Comparison of ENCODE assay signal across 8 cellular contexts in the genomic region with DNA sequence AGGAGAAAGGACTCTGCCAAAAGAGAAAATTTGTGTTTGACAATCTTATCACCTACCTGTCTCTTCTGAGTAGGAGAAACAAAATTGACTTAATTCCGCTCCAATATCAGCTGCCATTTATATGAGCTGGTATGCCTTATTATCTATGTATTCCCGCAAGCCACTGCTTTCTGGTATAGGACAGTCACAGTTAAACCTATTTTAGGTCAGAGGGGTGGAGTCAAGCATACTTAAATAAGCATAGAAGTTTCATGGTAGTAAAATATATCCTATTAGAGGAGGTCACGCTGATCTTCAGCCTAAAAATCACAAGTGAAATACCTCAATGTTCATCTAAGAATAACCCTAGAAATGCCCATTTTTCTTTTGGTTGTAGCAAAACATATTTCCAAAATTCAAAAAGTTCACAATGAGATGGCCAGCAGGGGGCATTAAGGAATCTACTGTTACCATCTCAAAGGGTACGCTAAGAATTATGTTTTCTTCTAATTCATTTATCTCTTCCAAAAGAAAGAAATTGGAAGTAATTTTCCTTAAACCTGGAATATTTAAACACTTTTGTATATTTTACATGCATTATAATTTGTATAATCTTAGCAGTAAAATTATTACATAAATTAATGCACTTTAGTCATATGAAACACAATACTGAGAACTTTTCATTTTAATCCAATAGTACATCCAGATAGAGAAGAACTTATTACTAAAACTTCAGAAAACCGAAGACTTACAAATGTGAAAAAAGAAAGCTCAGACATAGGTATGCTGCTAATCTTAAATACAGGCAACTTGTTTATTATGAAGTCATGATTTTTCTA. TPM values are rescaled to one million over a fixed set of nuclear protein-coding genes. Genes with fewer than 3 reads are reported as not detected.
DNase-seq lines count a peak whose midpoint lies in the region; ATAC-seq and TF ChIP-seq lines count a peak whose summit lies in the region.

No MANE protein-coding gene starts in this region.

- POLR2A ChIA-PET in CD8-positive, alpha-beta memory T cell (lab: Charles Lee) = interaction anchor here (0.7 to 1.4 kb wide), 3 partner anchors 10 to 412 kb away, joined by 3 to 6 read pairs (median 3); a partner anchor contains a TSS

- CTCF ChIA-PET in CD8-positive, alpha-beta memory T cell (lab: Charles Lee) = interaction anchor here (0.8 to 4.3 kb wide), 20 partner anchors 11 to 413 kb away, joined by 3 to 31 read pairs (median 4); a partner anchor contains a TSS

- H3K27me3 Mint-ChIP-seq in CD8-positive, alpha-beta memory T cell = no peaks in the 10 kb centered on the region

- ATAC-seq in gastroesophageal sphincter (no peak), GM21526 (IDR thresholded peaks at IDR 0.05; ENCODE audit: low FRiP score, unreplicated experiment) (no peak), GM18511 (IDR thresholded peaks at IDR 0.05; ENCODE audit: unreplicated experiment) (no peak)

- H3K36me3 ChIP-seq in CD8-positive, alpha-beta memory T cell (ENCODE audit: insufficient read depth, low read length) = no peaks in the 10 kb centered on the region
- no peaks in the 10 kb centered on the region for H3K36me3 ChIP-seq in gastroesophageal sphincter
- H3K36me3 ChIP-seq in sigmoid colon = no peaks in the 10 kb centered on the region

- H3K9me3 Mint-ChIP-seq in CD8-positive, alpha-beta memory T cell = peaks cover 0 to 4% (median 0%) of the 10 kb centered on the region in 5 donors

- H3K27ac ChIP-seq in CD8-positive, alpha-beta memory T cell (ENCODE audit: low read depth, low read length) = no peak overlapping the region
- no peak overlapping the region for H3K27ac ChIP-seq in gastroesophageal sphincter
- H3K27ac ChIP-seq in sigmoid colon = no peak overlapping the region

- intact Hi-C loops in sigmoid colon (cut with DNase I) = loop anchor here (1.0 to 2.0 kb wide), 3 partner anchors 44 to 412 kb away; no protein-coding TSS in a partner anchor

- DNase-seq in CD8-positive, alpha-beta memory T cell = peak in 3 of 5 donors; percentile 28 to 47 (median 34)
- DNase-seq in HFF-Myc (ENCODE audit: extremely low read depth, low read depth) (no peak), sigmoid colon (no peak), cerebellar nuclear complex (lab: John Stamatoyannopoulos, UW) (no peak)
- DNase-seq in activated CD4-positive, alpha-beta T cell treated with anti-CD3 and anti-CD28 coated beads for 4 hours = peak; percentile 42 to 59

- no peak overlapping the region for H3K4me3 ChIP-seq in CD8-positive, alpha-beta memory T cell (ENCODE audit: low read length)
- H3K4me3 ChIP-seq in HFF-Myc (replicated peaks; ENCODE audit: low read depth, low read length) = no peak overlapping the region
- no peak overlapping the region for H3K4me3 ChIP-seq in gastroesophageal sphincter
- no peak overlapping the region for H3K4me3 ChIP-seq in sigmoid colon

- TF ChIP-seq POLR2A in gastroesophageal sphincter (IDR thresholded peaks at IDR 0.05) = no peak
- no peak for TF ChIP-seq POLR2A in sigmoid colon (IDR thresholded peaks at IDR 0.05)

- no peaks in the 10 kb centered on the region for H3K9me3 ChIP-seq in CD8-positive, alpha-beta memory T cell (ENCODE audit: low read length)
- H3K9me3 ChIP-seq in gastroesophageal sphincter (no peaks in the 10 kb centered on the region), sigmoid colon (no peaks in the 10 kb centered on the region)

- peaks cover 2 to 21% (median 3%) of the 10 kb centered on the region in 3 donors for H3K4me1 Mint-ChIP-seq in CD8-positive, alpha-beta memory T cell

- TF ChIP-seq CTCF in HFF-Myc (IDR thresholded peaks at IDR 0.05; ENCODE audit: low read depth, low read length, missing control alignments) = peak; percentile 46
- TF ChIP-seq CTCF in gastroesophageal sphincter (IDR thresholded peaks at IDR 0.05) = peak; percentile 59 to 64 (median 60)
- peak in 3 of 4 experiments; percentile 34 to 60 (median 41) for TF ChIP-seq CTCF in sigmoid colon (IDR thresholded peaks at IDR 0.05)

- WGBS in gastroesophageal sphincter (ENCODE audit: low coverage in 1 of 2), 2 donors = 49 to 50% methylated on average over 5 of the region's 5 CpGs
- 57 to 72% methylated on average over 5 of the region's 5 CpGs for WGBS in sigmoid colon, 2 donors

- H3K36me3 Mint-ChIP-seq in CD8-positive, alpha-beta memory T cell = peaks cover 0 to 2% (median 1%) of the 10 kb centered on the region in 3 donors

- no peaks in the 10 kb centered on the region for H3K4me1 ChIP-seq in CD8-positive, alpha-beta memory T cell (ENCODE audit: insufficient read depth, low read length)
- no peaks in the 10 kb centered on the region for H3K4me1 ChIP-seq in gastroesophageal sphincter
- no peaks in the 10 kb centered on the region for H3K4me1 ChIP-seq in sigmoid colon

- TF ChIP-seq EP300 in gastroesophageal sphincter (IDR thresholded peaks at IDR 0.05) = no peak
- TF ChIP-seq EP300 in sigmoid colon (IDR thresholded peaks at IDR 0.05) = no peak

- no peak overlapping the region for H3K4me3 Mint-ChIP-seq in CD8-positive, alpha-beta memory T cell

- no peak overlapping the region for H3K27ac Mint-ChIP-seq in CD8-positive, alpha-beta memory T cell

- no peaks in the 10 kb centered on the region for H3K27me3 ChIP-seq in CD8-positive, alpha-beta memory T cell (ENCODE audit: insufficient read depth, low read length, poor library complexity, severe bottlenecking)
- no peaks in the 10 kb centered on the region for H3K27me3 ChIP-seq in gastroesophageal sphincter
- H3K27me3 ChIP-seq in sigmoid colon = no peaks in the 10 kb centered on the region

RNA-seq across cellular contexts. Expression of a gene that starts 10.5 kb away (rescaled TPM):
- total RNA-seq in CD8-positive, alpha-beta memory T cell = 10 to 100 TPM; 58.5 to 63.1 TPM
- polyA plus RNA-seq in CD8-positive, alpha-beta memory T cell = 14.0 TPM
- 1 to 10 TPM; 2.5 to 8.8 (median 4.1) TPM for total RNA-seq in gastroesophageal sphincter
- 1 to 10 TPM; 4.2 to 6.3 (median 5.1) TPM for total RNA-seq in sigmoid colon
- polyA plus RNA-seq in sigmoid colon = 1 to 10 TPM in 2 of 3 donors, under 1 TPM in 1; 0.60 to 5.7 (median 1.6) TPM

RNA-seq across cellular contexts. Expression of a gene that starts 11.2 kb away (rescaled TPM):
- 100 to 1,000 TPM; 325 to 337 TPM for total RNA-seq in CD8-positive, alpha-beta memory T cell
- polyA plus RNA-seq in CD8-positive, alpha-beta memory T cell = 31.3 TPM
- 10 to 100 TPM; 18.8 to 26.0 (median 24.4) TPM for total RNA-seq in gastroesophageal sphincter
- total RNA-seq in sigmoid colon = 10 to 100 TPM; 15.0 to 34.6 (median 17.1) TPM
- polyA plus RNA-seq in sigmoid colon = 10 to 100 TPM; 18.0 to 63.9 (median 24.0) TPM

RNA-seq across cellular contexts. Expression of a gene that starts 37.6 kb away (rescaled TPM):
- 10 to 100 TPM in 1 of 2 experiments, 1 to 10 TPM in 1; 8.5 to 13.0 TPM for total RNA-seq in CD8-positive, alpha-beta memory T cell
- polyA plus RNA-seq in CD8-positive, alpha-beta memory T cell = 21.9 TPM
- total RNA-seq in gastroesophageal sphincter (10 to 100 TPM in 2 of 4 donors, 1 to 10 TPM in 2; 4.5 to 13.1 (median 9.5) TPM), sigmoid colon (10 to 100 TPM in 2 of 4 donors, 1 to 10 TPM in 2; 5.5 to 13.4 (median 9.3) TPM)
- 1 to 10 TPM; 3.2 to 4.1 (median 3.6) TPM for polyA plus RNA-seq in sigmoid colon

RNA-seq across cellular contexts. Expression of a gene that starts 42.5 kb away (rescaled TPM):
- total RNA-seq in CD8-positive, alpha-beta memory T cell = 100 to 1,000 TPM; 190 to 197 TPM
- polyA plus RNA-seq in CD8-positive, alpha-beta memory T cell = 175 TPM
- 10 to 100 TPM; 43.6 to 55.6 (median 48.1) TPM for total RNA-seq in gastroesophageal sphincter
- total RNA-seq in sigmoid colon = 10 to 100 TPM; 45.9 to 55.9 (median 48.4) TPM
- 10 to 100 TPM; 29.4 to 33.4 (median 30.6) TPM for polyA plus RNA-seq in sigmoid colon

Comparison
In these comparisons a context has a peak if more than half of its experiments do, and no peak if none do; other contexts are left out.
1. DNase-seq: peak in CD8-positive, alpha-beta memory T cell (3 of 5) and activated CD4-positive, alpha-beta T cell treated with anti-CD3 and anti-CD28 coated beads for 4 hours (2 of 2); none in HFF-Myc (single experiment), sigmoid colon (single experiment) and cerebellar nuclear complex (0 of 2).
2. RNA of a gene that starts 10.5 kb away (total RNA-seq): 58.5 to 63.1 TPM in CD8-positive, alpha-beta memory T cell; 4.2 to 6.3 TPM in sigmoid colon and 2.5 to 8.8 TPM in gastroesophageal sphincter; every median in the first group is over 4 times any median in the second.
3. RNA of a gene that starts 11.2 kb away (total RNA-seq): 325 to 337 TPM in CD8-positive, alpha-beta memory T cell; 18.8 to 26.0 TPM in gastroesophageal sphincter and 15.0 to 34.6 TPM in sigmoid colon; every median in the first group is over 4 times any median in the second.
4. Peak in every context shown above with its lines, with median percentiles within 50 percentile points of each other: CTCF ChIP-seq.